ENCODE assay signal across 14 cellular contexts in the genomic region with DNA sequence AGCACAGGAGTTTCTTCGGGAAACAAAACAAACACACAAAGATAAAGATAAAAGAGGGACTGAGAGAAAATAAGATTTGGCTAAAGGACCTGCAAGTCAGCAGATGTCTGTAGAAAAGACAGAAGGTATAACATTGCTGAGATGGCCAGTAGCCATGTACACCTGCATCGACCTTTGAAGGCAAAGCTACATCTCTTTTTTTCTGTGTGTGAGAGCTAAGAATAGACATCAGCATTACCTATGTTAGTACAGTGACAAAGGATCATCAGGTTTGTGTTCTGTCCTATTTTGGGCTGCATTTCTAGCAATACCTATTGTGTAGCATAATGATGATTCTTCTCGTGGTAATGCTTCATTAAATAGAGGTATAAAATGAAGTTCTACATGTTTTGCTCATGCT.
DNase-seq lines count a peak whose midpoint lies in the region; ATAC-seq and TF ChIP-seq lines count a peak whose summit lies in the region.
"Had no signal": no experiment of that assay in that cellular context is flagged by ENCODE, and none has a peak within 500 bp of the region (broad histone marks: within the 10 kb centered on the region; RNA-seq: fewer than 3 reads in every experiment).

No MANE protein-coding gene starts in this region.

- H3K27me3 ChIP-seq in CD4-positive, alpha-beta T cell (ENCODE audit: control insufficient read depth, insufficient read depth, low read length), result no peaks in the 10 kb centered on the region
- H3K27me3 ChIP-seq in MM.1S (replicated peaks; ENCODE audit: insufficient read depth, low read length) (no peaks in the 10 kb centered on the region), parathyroid adenoma (ENCODE audit: control insufficient read depth, insufficient read depth, low read length) (no peaks in the 10 kb centered on the region)
- H3K27me3 ChIP-seq: BE2C had no signal

- no peaks in the 10 kb centered on the region for H3K9me3 Mint-ChIP-seq in CD4-positive, alpha-beta T cell
- H3K9me3 Mint-ChIP-seq: GM23338 had no signal

- H3K36me3 Mint-ChIP-seq in CD4-positive, alpha-beta T cell (ENCODE audit: low read depth), result peaks cover 83% of the 10 kb centered on the region

- H3K27ac ChIP-seq in CD4-positive, alpha-beta T cell (ENCODE audit: low read depth, low read length), result no peak overlapping the region
- peak overlapping the region; percentile 8; the same call in 1 of the 2 replicates for H3K27ac ChIP-seq in MM.1S (ENCODE audit: low read length)
- no peak overlapping the region for H3K27ac ChIP-seq in parathyroid adenoma

- TF ChIP-seq CTCF in CD4-positive, alpha-beta T cell (IDR thresholded peaks at IDR 0.05), result no peak
- TF ChIP-seq CTCF in MM.1S (IDR thresholded peaks at IDR 0.05; ENCODE audit: low read length) (no peak), parathyroid adenoma (IDR thresholded peaks at IDR 0.05) (no peak)

- H3K27me3 Mint-ChIP-seq in CD4-positive, alpha-beta T cell, result no peaks in the 10 kb centered on the region
- H3K27me3 Mint-ChIP-seq: CD4-positive, CD25-positive, alpha-beta regulatory T cell had no signal

- no peak for ATAC-seq in CD4-positive, alpha-beta T cell (ENCODE audit: poor library complexity)
- ATAC-seq in HG02588 (IDR thresholded peaks at IDR 0.05; ENCODE audit: unreplicated experiment), result no peak
- ATAC-seq: GM23338 had no signal

- H3K36me3 ChIP-seq in MM.1S (replicated peaks; ENCODE audit: insufficient read depth, low read length) (no peaks in the 10 kb centered on the region), parathyroid adenoma (ENCODE audit: control insufficient read depth, insufficient read depth, low read length) (no peaks in the 10 kb centered on the region)
- H3K36me3 ChIP-seq: BE2C had no signal

- H3K27ac Mint-ChIP-seq in CD4-positive, alpha-beta T cell, result peak overlapping the region; percentile 53
- H3K27ac Mint-ChIP-seq: GM23338 had no signal

- peaks cover 9% of the 10 kb centered on the region for H3K4me1 ChIP-seq in MM.1S (ENCODE audit: low read length)
- H3K4me1 ChIP-seq in parathyroid adenoma, result no peaks in the 10 kb centered on the region
- H3K4me1 ChIP-seq: BE2C had no signal

- no peaks in the 10 kb centered on the region for H3K9me3 ChIP-seq in CD4-positive, alpha-beta T cell (ENCODE audit: control insufficient read depth, low read length)
- H3K9me3 ChIP-seq in MM.1S (replicated peaks; ENCODE audit: insufficient read depth, low read length) (no peaks in the 10 kb centered on the region), parathyroid adenoma (ENCODE audit: control insufficient read depth, low read length) (no peaks in the 10 kb centered on the region)
- H3K9me3 ChIP-seq: BE2C, Caco-2 had no signal

- intact Hi-C loops in CD4-positive, alpha-beta T cell (cut with DNase I, micrococcal nuclease), result no loop called here

- H3K4me3 Mint-ChIP-seq in CD4-positive, alpha-beta T cell, result no peak overlapping the region
- H3K4me3 Mint-ChIP-seq: CD4-positive, CD25-positive, alpha-beta regulatory T cell; GM23338 had no signal

- H3K4me1 Mint-ChIP-seq in CD4-positive, alpha-beta T cell (ENCODE audit: low read depth), result peaks cover 21% of the 10 kb centered on the region

- H3K9me2 ChIP-seq in MM.1S (replicated peaks; ENCODE audit: insufficient read depth, low read length), result no peaks in the 10 kb centered on the region

- no peak overlapping the region for H3K9ac ChIP-seq in MM.1S (ENCODE audit: low read length)
- no peak overlapping the region for H3K9ac ChIP-seq in parathyroid adenoma

- CTCF ChIA-PET in CD4-positive, alpha-beta T cell (lab: Charles Lee), result no interaction called here

- POLR2A ChIA-PET in CD4-positive, alpha-beta T cell (lab: Charles Lee), result no interaction called here

- no peak overlapping the region for H3K4me3 ChIP-seq in MM.1S (ENCODE audit: low read length)
- no peak overlapping the region for H3K4me3 ChIP-seq in parathyroid adenoma (ENCODE audit: low read depth, low read length)
- H3K4me3 ChIP-seq: GM23338 had no signal

- H3F3A ChIP-seq in MM.1S (ENCODE audit: insufficient read depth, low read length), result no peaks in the 10 kb centered on the region

- H3K4me2 ChIP-seq in MM.1S (ENCODE audit: low read depth, low read length) (peak overlapping the region; percentile 4; the same call in 1 of the 2 replicates), parathyroid adenoma (ENCODE audit: low read length) (peak overlapping the region; percentile 3)
- H3K4me2 ChIP-seq: GM23338 had no signal

- no peaks in the 10 kb centered on the region for H4K20me1 ChIP-seq in MM.1S (ENCODE audit: insufficient read depth, low read length)

- no peak for DNase-seq in CD4-positive, alpha-beta T cell
- DNase-seq in MM.1S (peak; percentile 57), cerebellum (ENCODE audit: low spot score) (peak; percentile 68), NCI-H2171 treated with DMSO at 0.1 percent for 48 hours (lab: John Stamatoyannopoulos, UW) (no peak), NCI-H2227 treated with DMSO at 0.1 percent for 48 hours (lab: John Stamatoyannopoulos, UW) (no peak)
- DNase-seq: BE2C; Caco-2; CD4-positive, CD25-positive, alpha-beta regulatory T cell; GDM1; HCEC 1CT; IMR-90 had no signal

- H2AFZ ChIP-seq in MM.1S (ENCODE audit: low read length), result no peak overlapping the region
- no peak overlapping the region for H2AFZ ChIP-seq in parathyroid adenoma
- H2AFZ ChIP-seq: GM23338 had no signal

- no peaks in the 10 kb centered on the region for H3K79me2 ChIP-seq in MM.1S (ENCODE audit: low read length)
- no peaks in the 10 kb centered on the region for H3K79me2 ChIP-seq in parathyroid adenoma

Comparison
In these comparisons a context has a peak if more than half of its experiments do, and no peak if none do; other contexts are left out.
1. DNase-seq: peak in MM.1S (single experiment) and cerebellum (single experiment); none in CD4-positive, alpha-beta T cell (0 of 10), NCI-H2171 treated with DMSO at 0.1 percent for 48 hours (single experiment) and NCI-H2227 treated with DMSO at 0.1 percent for 48 hours (single experiment).